In the genomic region with DNA sequence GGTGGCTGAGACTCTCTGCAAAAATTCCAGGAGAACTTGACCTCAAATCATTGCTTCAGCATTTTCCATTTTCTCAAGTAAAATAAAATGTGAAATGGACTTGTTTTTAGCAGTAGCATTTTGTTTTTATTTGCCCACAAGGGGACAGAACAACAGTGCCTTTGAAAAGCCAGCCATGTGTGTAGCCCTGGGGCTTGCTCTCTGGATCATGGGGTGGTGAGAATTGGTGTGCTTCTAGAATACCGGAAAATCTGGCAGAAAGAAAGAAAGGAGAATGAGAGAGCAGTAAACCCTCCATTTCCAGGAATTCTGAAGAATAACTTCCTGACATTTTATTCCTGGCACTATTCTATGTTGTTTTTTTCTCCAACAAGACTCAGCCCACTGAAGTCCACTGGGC, we compare ENCODE assay signal across 2 cellular contexts.
TF ChIP-seq lines count a peak whose summit lies in the region.

No MANE protein-coding gene starts in this region.

TF ChIP-seq in GM23338, 12 proteins besides CTCF, POLR2A, EP300 and RAD21:
- TF ChIP-seq, protein P1, sequence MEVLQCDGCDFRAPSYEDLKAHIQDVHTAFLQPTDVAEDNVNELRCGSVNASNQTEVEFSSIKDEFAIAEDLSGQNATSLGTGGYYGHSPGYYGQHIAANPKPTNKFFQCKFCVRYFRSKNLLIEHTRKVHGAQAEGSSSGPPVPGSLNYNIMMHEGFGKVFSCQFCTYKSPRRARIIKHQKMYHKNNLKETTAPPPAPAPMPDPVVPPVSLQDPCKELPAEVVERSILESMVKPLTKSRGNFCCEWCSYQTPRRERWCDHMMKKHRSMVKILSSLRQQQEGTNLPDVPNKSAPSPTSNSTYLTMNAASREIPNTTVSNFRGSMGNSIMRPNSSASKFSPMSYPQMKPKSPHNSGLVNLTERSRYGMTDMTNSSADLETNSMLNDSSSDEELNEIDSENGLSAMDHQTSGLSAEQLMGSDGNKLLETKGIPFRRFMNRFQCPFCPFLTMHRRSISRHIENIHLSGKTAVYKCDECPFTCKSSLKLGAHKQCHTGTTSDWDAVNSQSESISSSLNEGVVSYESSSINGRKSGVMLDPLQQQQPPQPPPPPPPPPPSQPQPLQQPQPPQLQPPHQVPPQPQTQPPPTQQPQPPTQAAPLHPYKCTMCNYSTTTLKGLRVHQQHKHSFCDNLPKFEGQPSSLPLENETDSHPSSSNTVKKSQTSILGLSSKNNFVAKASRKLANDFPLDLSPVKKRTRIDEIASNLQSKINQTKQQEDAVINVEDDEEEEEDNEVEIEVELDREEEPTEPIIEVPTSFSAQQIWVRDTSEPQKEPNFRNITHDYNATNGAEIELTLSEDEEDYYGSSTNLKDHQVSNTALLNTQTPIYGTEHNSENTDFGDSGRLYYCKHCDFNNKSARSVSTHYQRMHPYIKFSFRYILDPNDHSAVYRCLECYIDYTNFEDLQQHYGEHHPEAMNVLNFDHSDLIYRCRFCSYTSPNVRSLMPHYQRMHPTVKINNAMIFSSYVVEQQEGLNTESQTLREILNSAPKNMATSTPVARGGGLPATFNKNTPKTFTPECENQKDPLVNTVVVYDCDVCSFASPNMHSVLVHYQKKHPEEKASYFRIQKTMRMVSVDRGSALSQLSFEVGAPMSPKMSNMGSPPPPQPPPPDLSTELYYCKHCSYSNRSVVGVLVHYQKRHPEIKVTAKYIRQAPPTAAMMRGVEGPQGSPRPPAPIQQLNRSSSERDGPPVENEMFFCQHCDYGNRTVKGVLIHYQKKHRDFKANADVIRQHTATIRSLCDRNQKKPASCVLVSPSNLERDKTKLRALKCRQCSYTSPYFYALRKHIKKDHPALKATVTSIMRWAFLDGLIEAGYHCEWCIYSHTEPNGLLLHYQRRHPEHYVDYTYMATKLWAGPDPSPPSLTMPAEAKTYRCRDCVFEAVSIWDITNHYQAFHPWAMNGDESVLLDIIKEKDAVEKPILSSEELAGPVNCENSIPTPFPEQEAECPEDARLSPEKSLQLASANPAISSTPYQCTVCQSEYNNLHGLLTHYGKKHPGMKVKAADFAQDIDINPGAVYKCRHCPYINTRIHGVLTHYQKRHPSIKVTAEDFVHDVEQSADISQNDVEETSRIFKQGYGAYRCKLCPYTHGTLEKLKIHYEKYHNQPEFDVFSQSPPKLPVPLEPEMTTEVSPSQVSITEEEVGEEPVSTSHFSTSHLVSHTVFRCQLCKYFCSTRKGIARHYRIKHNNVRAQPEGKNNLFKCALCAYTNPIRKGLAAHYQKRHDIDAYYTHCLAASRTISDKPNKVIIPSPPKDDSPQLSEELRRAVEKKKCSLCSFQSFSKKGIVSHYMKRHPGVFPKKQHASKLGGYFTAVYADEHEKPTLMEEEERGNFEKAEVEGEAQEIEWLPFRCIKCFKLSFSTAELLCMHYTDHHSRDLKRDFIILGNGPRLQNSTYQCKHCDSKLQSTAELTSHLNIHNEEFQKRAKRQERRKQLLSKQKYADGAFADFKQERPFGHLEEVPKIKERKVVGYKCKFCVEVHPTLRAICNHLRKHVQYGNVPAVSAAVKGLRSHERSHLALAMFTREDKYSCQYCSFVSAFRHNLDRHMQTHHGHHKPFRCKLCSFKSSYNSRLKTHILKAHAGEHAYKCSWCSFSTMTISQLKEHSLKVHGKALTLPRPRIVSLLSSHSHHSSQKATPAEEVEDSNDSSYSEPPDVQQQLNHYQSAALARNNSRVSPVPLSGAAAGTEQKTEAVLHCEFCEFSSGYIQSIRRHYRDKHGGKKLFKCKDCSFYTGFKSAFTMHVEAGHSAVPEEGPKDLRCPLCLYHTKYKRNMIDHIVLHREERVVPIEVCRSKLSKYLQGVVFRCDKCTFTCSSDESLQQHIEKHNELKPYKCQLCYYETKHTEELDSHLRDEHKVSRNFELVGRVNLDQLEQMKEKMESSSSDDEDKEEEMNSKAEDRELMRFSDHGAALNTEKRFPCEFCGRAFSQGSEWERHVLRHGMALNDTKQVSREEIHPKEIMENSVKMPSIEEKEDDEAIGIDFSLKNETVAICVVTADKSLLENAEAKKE (CRISPR knock-in tag; IDR thresholded peaks at IDR 0.05) = no peak
- TF ChIP-seq NANOG (IDR thresholded peaks at IDR 0.05; ENCODE audit: borderline replicate concordance) (no peak), CREB1 (CRISPR knock-in tag; IDR thresholded peaks at IDR 0.05; ENCODE audit: low read depth) (no peak), ZNF331 (CRISPR knock-in tag; IDR thresholded peaks at IDR 0.05; ENCODE audit: low read depth) (no peak), STAT1 (IDR thresholded peaks at IDR 0.05; ENCODE audit: unreplicated experiment) (no peak), EZH2 (IDR thresholded peaks at IDR 0.05; ENCODE audit: low read depth, unreplicated experiment) (no peak), POLR2AphosphoS5 (IDR thresholded peaks at IDR 0.05; ENCODE audit: low read depth) (no peak), JUNB (IDR thresholded peaks at IDR 0.05; ENCODE audit: unreplicated experiment) (no peak)
- TF ChIP-seq, protein P2, sequence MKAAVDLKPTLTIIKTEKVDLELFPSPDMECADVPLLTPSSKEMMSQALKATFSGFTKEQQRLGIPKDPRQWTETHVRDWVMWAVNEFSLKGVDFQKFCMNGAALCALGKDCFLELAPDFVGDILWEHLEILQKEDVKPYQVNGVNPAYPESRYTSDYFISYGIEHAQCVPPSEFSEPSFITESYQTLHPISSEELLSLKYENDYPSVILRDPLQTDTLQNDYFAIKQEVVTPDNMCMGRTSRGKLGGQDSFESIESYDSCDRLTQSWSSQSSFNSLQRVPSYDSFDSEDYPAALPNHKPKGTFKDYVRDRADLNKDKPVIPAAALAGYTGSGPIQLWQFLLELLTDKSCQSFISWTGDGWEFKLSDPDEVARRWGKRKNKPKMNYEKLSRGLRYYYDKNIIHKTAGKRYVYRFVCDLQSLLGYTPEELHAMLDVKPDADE (IDR thresholded peaks at IDR 0.05) = no peak

TF ChIP-seq in H1, 55 proteins besides CTCF, POLR2A, EP300 and RAD21:
- TF ChIP-seq POLR2AphosphoS5 (IDR thresholded peaks at IDR 0.05; ENCODE audit: low read depth, low read length) (no peak), HDAC6 (IDR thresholded peaks at IDR 0.05; ENCODE audit: low read depth, low read length) (no peak), CHD1 (IDR thresholded peaks at IDR 0.05; ENCODE audit: low read depth, low read length) (no peak), RNF2 (IDR thresholded peaks at IDR 0.05; ENCODE audit: borderline replicate concordance, low read depth, low read length, missing control alignments, poor library complexity, severe bottlenecking) (no peak), SP2 (IDR thresholded peaks at IDR 0.05; ENCODE audit: low read length) (no peak), ZNF274 (IDR thresholded peaks at IDR 0.05; ENCODE audit: borderline replicate concordance, extremely low read depth, low read length) (no peak), TCF12 (IDR thresholded peaks at IDR 0.05; ENCODE audit: low read depth, low read length) (no peak), RFX5 (IDR thresholded peaks at IDR 0.05; ENCODE audit: borderline replicate concordance, low read depth, low read length) (no peak)
- TF ChIP-seq, protein P3, sequence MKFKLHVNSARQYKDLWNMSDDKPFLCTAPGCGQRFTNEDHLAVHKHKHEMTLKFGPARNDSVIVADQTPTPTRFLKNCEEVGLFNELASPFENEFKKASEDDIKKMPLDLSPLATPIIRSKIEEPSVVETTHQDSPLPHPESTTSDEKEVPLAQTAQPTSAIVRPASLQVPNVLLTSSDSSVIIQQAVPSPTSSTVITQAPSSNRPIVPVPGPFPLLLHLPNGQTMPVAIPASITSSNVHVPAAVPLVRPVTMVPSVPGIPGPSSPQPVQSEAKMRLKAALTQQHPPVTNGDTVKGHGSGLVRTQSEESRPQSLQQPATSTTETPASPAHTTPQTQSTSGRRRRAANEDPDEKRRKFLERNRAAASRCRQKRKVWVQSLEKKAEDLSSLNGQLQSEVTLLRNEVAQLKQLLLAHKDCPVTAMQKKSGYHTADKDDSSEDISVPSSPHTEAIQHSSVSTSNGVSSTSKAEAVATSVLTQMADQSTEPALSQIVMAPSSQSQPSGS (IDR thresholded peaks at IDR 0.05; ENCODE audit: low read length) = no peak
TF ChIP-seq in H1: peak in this region for 0.
